In genomic region chr13:112448621-112449544, GRCh38 we compare ENCODE assay signal across 18 cellular contexts.
A peak's percentile ranks its signal among the peaks of the same experiment; 100 is the strongest.
DNase-seq lines count a peak whose midpoint lies in the region; ATAC-seq, FAIRE-seq and TF ChIP-seq lines count a peak whose summit lies in the region.
"Had no signal": no experiment of that assay in that cellular context is flagged by ENCODE, and none has a peak within 500 bp of the region (broad histone marks: within the 10 kb centered on the region; RNA-seq: fewer than 3 reads in every experiment).

No MANE protein-coding gene starts in this region.

- DNase-seq in cardiac septum (ENCODE audit: low spot score) (peak; percentile 49), left ventricle myocardium superior (no peak), lung (ENCODE audit: low spot score) (peak; percentile 26), tibial artery (peak; percentile 12 to 53), mesothelial cell of epicardium (ENCODE audit: low spot score in 2 of 2, unreplicated experiment in 2 of 2) (no peak), small intestine (no peak)
- peak; percentile 32 for DNase-seq in activated CD8-positive, alpha-beta memory T cell treated with anti-CD3 and anti-CD28 coated beads, Interleukin-2, amount 10 ng/mL, durations not matched to agents 7 days and 5 days
- DNase-seq: ACHN; CD4-positive, CD25-positive, alpha-beta regulatory T cell; DND-41; GF-D8; MG63; NCI-H1105; NCI-H1930; NCI-H2171; NCI-H524 treated with DMSO at 0.1 percent for 48 hours; SIG-M5 had no signal

- intact Hi-C loops in cardiac septum (cut with DNase I) (loop anchor here (10.0 kb wide), 1 partner anchor 156 kb away; no protein-coding TSS in a partner anchor), left ventricle myocardium superior (cut with micrococcal nuclease) (loop anchor here (10.0 kb wide), 1 partner anchor 974 kb away; no protein-coding TSS in a partner anchor), tibial artery (cut with DNase I; ENCODE audit: low total_unique reads) (no loop called here)

- H3K27me3 Mint-ChIP-seq in activated CD8-positive, alpha-beta memory T cell treated with anti-CD3 and anti-CD28 coated beads, Interleukin-2, amount 10 ng/mL, durations not matched to agents 7 days and 5 days: peaks cover under 1% of the 10 kb centered on the region
- peaks cover 35% of the 10 kb centered on the region for H3K27me3 Mint-ChIP-seq in mesothelial cell of epicardium (ENCODE audit: low read depth)

- H3K36me3 ChIP-seq in lung (ENCODE audit: control insufficient read depth in 2 of 2, insufficient read depth in 2 of 2, low read length in 2 of 2) (no peaks in the 10 kb centered on the region), tibial artery (no peaks in the 10 kb centered on the region), small intestine (ENCODE audit: control insufficient read depth in 2 of 2, insufficient read depth in 2 of 2, low read length in 2 of 2) (no peaks in the 10 kb centered on the region)
- H3K36me3 ChIP-seq: MG63 had no signal

- ATAC-seq in left ventricle myocardium superior: no peak
- ATAC-seq in activated CD8-positive, alpha-beta memory T cell treated with anti-CD3 and anti-CD28 coated beads, Interleukin-2, amount 10 ng/mL, durations not matched to agents 7 days and 5 days: no peak
- ATAC-seq in lung (ENCODE audit: insufficient read depth, low FRiP score): no peak
- ATAC-seq in HG02571 (IDR thresholded peaks at IDR 0.05; ENCODE audit: unreplicated experiment): no peak

- H3K4me1 Mint-ChIP-seq in activated CD8-positive, alpha-beta memory T cell treated with anti-CD3 and anti-CD28 coated beads, Interleukin-2, amount 10 ng/mL, durations not matched to agents 7 days and 5 days: no peaks in the 10 kb centered on the region
- no peaks in the 10 kb centered on the region for H3K4me1 Mint-ChIP-seq in mesothelial cell of epicardium
- H3K4me1 Mint-ChIP-seq: CD4-positive, CD25-positive, alpha-beta regulatory T cell had no signal

- no peak for FAIRE-seq in small intestine (lab: Jason Lieb, UNC)

- no peak overlapping the region for H3K27ac ChIP-seq in lung (ENCODE audit: low read depth in 1 of 2, low read length in 1 of 2)
- no peak overlapping the region for H3K27ac ChIP-seq in tibial artery
- no peak overlapping the region for H3K27ac ChIP-seq in small intestine (ENCODE audit: low read depth in 1 of 2, low read length in 1 of 2)

- H3K4me3 Mint-ChIP-seq in activated CD8-positive, alpha-beta memory T cell treated with anti-CD3 and anti-CD28 coated beads, Interleukin-2, amount 10 ng/mL, durations not matched to agents 7 days and 5 days: no peak overlapping the region
- no peak overlapping the region for H3K4me3 Mint-ChIP-seq in mesothelial cell of epicardium
- H3K4me3 Mint-ChIP-seq: CD4-positive, CD25-positive, alpha-beta regulatory T cell had no signal

- WGBS in lung, 2 donors: 74 to 83% methylated on average over 20 of the region's 20 CpGs
- 79 to 83% (median 81%) methylated on average over 20 of the region's 20 CpGs for WGBS in small intestine, 3 donors

- H3K4me3 ChIP-seq in lung (no peak overlapping the region), tibial artery (no peak overlapping the region), small intestine (ENCODE audit: low read depth in 1 of 2, low read length in 2 of 2) (no peak overlapping the region)
- H3K4me3 ChIP-seq: MG63 had no signal

- TF ChIP-seq CTCF in lung (IDR thresholded peaks at IDR 0.05; ENCODE audit: control extremely low read depth, extremely low read depth): no peak
- TF ChIP-seq CTCF in tibial artery (IDR thresholded peaks at IDR 0.05): no peak
- no peak for TF ChIP-seq CTCF in mesothelial cell of epicardium (IDR thresholded peaks at IDR 0.05; ENCODE audit: unreplicated experiment)

- H3K4me1 ChIP-seq in lung (ENCODE audit: control insufficient read depth in 2 of 2, insufficient read depth in 2 of 2, low read length in 2 of 2): no peaks in the 10 kb centered on the region
- H3K4me1 ChIP-seq in tibial artery: peaks cover 0 to 5% (median 0%) of the 10 kb centered on the region in 4 donors
- no peaks in the 10 kb centered on the region for H3K4me1 ChIP-seq in small intestine (ENCODE audit: control insufficient read depth in 2 of 2, insufficient read depth in 1 of 2, low read depth in 1 of 2, low read length in 1 of 2)

- no peaks in the 10 kb centered on the region for H3K36me3 Mint-ChIP-seq in activated CD8-positive, alpha-beta memory T cell treated with anti-CD3 and anti-CD28 coated beads, Interleukin-2, amount 10 ng/mL, durations not matched to agents 7 days and 5 days
- H3K36me3 Mint-ChIP-seq in mesothelial cell of epicardium: no peaks in the 10 kb centered on the region
- H3K36me3 Mint-ChIP-seq: CD4-positive, CD25-positive, alpha-beta regulatory T cell had no signal

- H3K27ac Mint-ChIP-seq in activated CD8-positive, alpha-beta memory T cell treated with anti-CD3 and anti-CD28 coated beads, Interleukin-2, amount 10 ng/mL, durations not matched to agents 7 days and 5 days: no peak overlapping the region
- no peak overlapping the region for H3K27ac Mint-ChIP-seq in mesothelial cell of epicardium
- H3K27ac Mint-ChIP-seq: CD4-positive, CD25-positive, alpha-beta regulatory T cell had no signal

- H3K27me3 ChIP-seq in lung (ENCODE audit: control insufficient read depth, insufficient read depth) (no peaks in the 10 kb centered on the region), tibial artery (peaks cover 0 to 21% of the 10 kb centered on the region in 2 donors), small intestine (ENCODE audit: control insufficient read depth in 2 of 2, insufficient read depth in 2 of 2, low read length in 2 of 2) (peaks cover 0 to 2% of the 10 kb centered on the region in 2 donors)
- H3K27me3 ChIP-seq: MG63 had no signal

- CTCF ChIA-PET in activated CD8-positive, alpha-beta memory T cell treated with anti-CD3 and anti-CD28 coated beads, Interleukin-2, amount 10 ng/mL, durations not matched to agents 7 days and 5 days (lab: Charles Lee): no interaction called here

- H3K9me3 ChIP-seq in lung (ENCODE audit: control insufficient read depth in 2 of 2, insufficient read depth in 1 of 2, low read length in 1 of 2) (no peaks in the 10 kb centered on the region), tibial artery (no peaks in the 10 kb centered on the region), small intestine (ENCODE audit: control insufficient read depth, low read depth) (no peaks in the 10 kb centered on the region)
- H3K9me3 ChIP-seq: MG63 had no signal

- H3K9me3 Mint-ChIP-seq in activated CD8-positive, alpha-beta memory T cell treated with anti-CD3 and anti-CD28 coated beads, Interleukin-2, amount 10 ng/mL, durations not matched to agents 7 days and 5 days (ENCODE audit: low read depth): no peaks in the 10 kb centered on the region
- H3K9me3 Mint-ChIP-seq in mesothelial cell of epicardium: no peaks in the 10 kb centered on the region

Comparison
In these comparisons a context has a peak if more than half of its experiments do, and no peak if none do; other contexts are left out.
1. DNase-seq: peak in cardiac septum (single experiment), activated CD8-positive, alpha-beta memory T cell treated with anti-CD3 and anti-CD28 coated beads, Interleukin-2, amount 10 ng/mL, durations not matched to agents 7 days and 5 days (single experiment), lung (single experiment) and tibial artery (2 of 2); none in left ventricle myocardium superior (single experiment), mesothelial cell of epicardium (0 of 2) and small intestine (single experiment).